ENCODE assay signal across 25 cellular contexts in the genomic region with DNA sequence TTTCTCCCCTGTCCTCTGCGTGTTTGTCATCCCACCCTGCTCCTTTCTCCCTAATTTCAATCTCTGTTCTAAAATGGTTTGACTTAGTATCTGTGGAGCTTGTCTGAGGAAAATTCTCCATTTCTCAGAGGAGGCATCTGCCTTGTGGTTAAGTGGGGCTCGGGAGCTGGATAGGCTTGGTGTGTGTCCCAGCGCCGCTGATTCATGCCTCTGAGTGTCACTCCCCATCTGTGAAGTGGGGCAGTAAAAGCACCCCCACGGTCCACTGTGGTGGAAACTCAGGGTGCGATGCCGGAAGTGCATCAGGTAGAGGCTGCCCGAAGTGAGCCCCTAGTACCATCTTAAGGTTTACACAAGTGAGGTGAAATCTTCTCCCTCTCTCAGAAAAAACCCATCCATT.
"Had no signal": no experiment of that assay in that cellular context is flagged by ENCODE, and none has a peak within 500 bp of the region (broad histone marks: within the 10 kb centered on the region; RNA-seq: fewer than 3 reads in every experiment).

No MANE protein-coding gene starts in this region.

- H3K4me1 Mint-ChIP-seq: memory B cell; naive thymus-derived CD4-positive, alpha-beta T cell; stimulated activated naive B cell treated with anti-CD40 and anti-IgM and Interleukin-4, amounts not matched to agents 10 μg/mL and 1 μg/mL and 100 μg/mL, for 72 hours had no signal

- DNase-seq: hippocampal formation; kidney glomerular epithelial cell; left cardiac atrium; left ventricle myocardium superior; midbrain; mucosa of descending colon; naive thymus-derived CD4-positive, alpha-beta T cell; occipital lobe; ovary; right lobe of liver; stimulated activated CD4-positive, alpha-beta T cell treated with anti-CD3 and anti-CD28 coated beads, Interleukin-1b, Interleukin-23, amount 100 ng/mL, for 48 hours; stimulated activated CD4-positive, alpha-beta T cell treated with anti-CD3 and anti-CD28 coated beads, Interleukin-2, amount 100 ng/mL, for 48 hours; stimulated activated CD4-positive, alpha-beta T cell treated with anti-CD3 and anti-CD28 coated beads, Interleukin-4, amount 100 ng/mL, for 4 hours; stimulated activated CD8-positive, alpha-beta memory T cell treated with anti-CD3 and anti-CD28 coated beads, Interleukin-4, amount 100 ng/mL, for 48 hours; stimulated activated naive B cell treated with anti-CD40 and anti-IgM and Interleukin-4, amounts not matched to agents 10 μg/mL and 1 μg/mL and 100 μg/mL, for 72 hours; stimulated activated naive CD8-positive, alpha-beta T cell treated with anti-CD3 and anti-CD28 coated beads, Interleukin-15, Interleukin-2, amounts not matched to agents 100 U/mL and 50 U/mL, for 24 hours; stomach; testis; thyroid gland; transverse colon had no signal

- H3K27me3 Mint-ChIP-seq: memory B cell; naive thymus-derived CD4-positive, alpha-beta T cell; progenitor cell of endocrine pancreas; stimulated activated naive B cell treated with anti-CD40 and anti-IgM and Interleukin-4, amounts not matched to agents 10 μg/mL and 1 μg/mL and 100 μg/mL, for 72 hours had no signal

- H3K27ac Mint-ChIP-seq: memory B cell; nephron progenitor cell; neural progenitor cell; progenitor cell of endocrine pancreas; stimulated activated naive B cell treated with anti-CD40 and anti-IgM and Interleukin-4, amounts not matched to agents 10 μg/mL and 1 μg/mL and 100 μg/mL, for 72 hours had no signal

- H3K9me3 Mint-ChIP-seq: memory B cell; naive thymus-derived CD4-positive, alpha-beta T cell; nephron progenitor cell; neural progenitor cell; stimulated activated naive B cell treated with anti-CD40 and anti-IgM and Interleukin-4, amounts not matched to agents 10 μg/mL and 1 μg/mL and 100 μg/mL, for 72 hours had no signal

- ATAC-seq: left cardiac atrium; left lobe of liver; left ventricle myocardium superior; mucosa of descending colon; naive thymus-derived CD4-positive, alpha-beta T cell; stimulated activated naive B cell treated with anti-CD40 and anti-IgM and Interleukin-4, amounts not matched to agents 10 μg/mL and 1 μg/mL and 100 μg/mL, for 72 hours; stimulated activated naive CD8-positive, alpha-beta T cell treated with anti-CD3 and anti-CD28 coated beads, Interleukin-15, Interleukin-2, amounts not matched to agents 100 U/mL and 50 U/mL, for 24 hours had no signal

- H3K4me3 Mint-ChIP-seq: memory B cell; naive thymus-derived CD4-positive, alpha-beta T cell; nephron progenitor cell; neural progenitor cell; stimulated activated naive B cell treated with anti-CD40 and anti-IgM and Interleukin-4, amounts not matched to agents 10 μg/mL and 1 μg/mL and 100 μg/mL, for 72 hours had no signal
